Comparison of ENCODE assay signal across 8 cellular contexts in the genomic region with DNA sequence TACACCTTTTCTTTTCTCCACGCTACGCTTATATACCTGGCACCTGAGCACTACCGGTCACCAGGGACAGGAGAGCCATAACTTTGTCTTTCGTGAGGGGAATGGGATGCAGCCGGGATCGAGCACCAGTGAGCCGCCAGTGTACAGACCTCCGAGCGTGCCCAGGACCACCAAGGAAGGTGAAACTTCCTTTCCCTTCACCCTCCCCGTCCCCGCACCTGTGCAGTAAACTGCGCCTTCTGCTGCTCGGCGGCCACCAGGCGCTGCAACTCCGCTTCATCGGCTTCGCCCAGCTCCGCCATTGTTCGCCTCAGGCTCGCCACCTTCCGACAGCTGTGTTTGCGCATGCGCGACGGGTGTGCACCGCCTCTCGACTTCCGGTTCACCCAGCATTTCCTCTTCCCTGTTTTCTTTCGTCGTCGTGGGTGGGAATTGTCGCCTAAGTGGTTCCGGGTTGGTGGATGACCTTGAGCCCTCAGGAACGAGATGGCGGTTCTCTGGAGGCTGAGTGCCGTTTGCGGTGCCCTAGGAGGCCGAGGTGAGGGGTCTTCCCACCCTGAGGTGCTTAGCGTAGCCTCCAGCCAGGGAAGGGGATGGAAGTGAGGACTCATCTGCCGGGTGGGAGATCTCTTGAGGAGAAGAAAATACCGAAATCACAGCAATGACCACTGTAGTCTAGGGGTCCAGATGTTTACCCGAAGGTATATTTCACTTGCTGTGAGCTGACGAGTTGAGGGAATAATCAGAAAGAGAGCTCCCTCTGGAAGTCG. TPM values are rescaled to one million over a fixed set of nuclear protein-coding genes. Genes with fewer than 3 reads are reported as not detected.
DNase-seq lines count a peak whose midpoint lies in the region; FAIRE-seq and TF ChIP-seq lines count a peak whose summit lies in the region.

A gene (plus strand): TSS at position 452 of the 770 bp plus-strand sequence. CDS start 35 bp downstream, at position 487.
A gene with protein sequence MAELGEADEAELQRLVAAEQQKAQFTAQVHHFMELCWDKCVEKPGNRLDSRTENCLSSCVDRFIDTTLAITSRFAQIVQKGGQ (minus strand): TSS at position 335 of the 770 bp plus-strand sequence. CDS start 33 bp downstream, at position 302.

- H3K9ac ChIP-seq in MM.1S (ENCODE audit: low read length) (peak within 1 kb of the TSS; percentile 82), neural cell (ENCODE audit: low read length) (peak within 1 kb of the TSS; percentile 79)

- TF ChIP-seq RAD21 in neural cell (conservative IDR thresholded peaks at IDR 0.05): peak; percentile 45

- TF ChIP-seq CTCF in MM.1S (IDR thresholded peaks at IDR 0.05; ENCODE audit: low read length): peak; percentile 28
- peak; percentile 67 for TF ChIP-seq CTCF in neural cell (IDR thresholded peaks at IDR 0.05; ENCODE audit: poor library complexity, severe bottlenecking)
- TF ChIP-seq CTCF in stomach (IDR thresholded peaks at IDR 0.05): peak in 2 of 7 experiments; percentile 8 to 34

- H2AFZ ChIP-seq in MM.1S (ENCODE audit: low read length) (peak within 1 kb of the TSS; percentile 76), neural cell (ENCODE audit: low read depth, low read length) (peak within 1 kb of the TSS; percentile 86)

- H3K9me3 ChIP-seq in HAP-1: no peaks in the 10 kb centered on the region
- H3K9me3 ChIP-seq in MM.1S (replicated peaks; ENCODE audit: insufficient read depth, low read length): no peaks in the 10 kb centered on the region
- H3K9me3 ChIP-seq in neural cell (ENCODE audit: low read length): no peaks in the 10 kb centered on the region
- H3K9me3 ChIP-seq in stomach: no peaks in the 10 kb centered on the region

- TF ChIP-seq EP300 in neural cell (conservative IDR thresholded peaks at IDR 0.05; ENCODE audit: poor library complexity, severe bottlenecking): peak; percentile 34
- no peak for TF ChIP-seq EP300 in stomach (IDR thresholded peaks at IDR 0.05)

- FAIRE-seq in G401.6 (lab: Jason Lieb, UNC): peak; percentile 93

- peak; percentile 90 to 96 for DNase-seq in HAP-1 (ENCODE audit: low spot score in 2 of 2)
- DNase-seq in MM.1S: peak; percentile 98
- peak; percentile 61 for DNase-seq in SIG-M5 (lab: John Stamatoyannopoulos, UW)
- peak; percentile 85 for DNase-seq in activated gamma-delta T cell (lab: John Stamatoyannopoulos, UW)
- peak; percentile 95 for DNase-seq in fibroblast of the conjunctiva (ENCODE audit: low read depth)
- DNase-seq in stomach: peak; percentile 95

- H3K4me3 ChIP-seq in HAP-1: peak within 1 kb of the TSS; percentile 74
- peak within 1 kb of the TSS; percentile 95 for H3K4me3 ChIP-seq in MM.1S (ENCODE audit: low read length)
- peak within 1 kb of the TSS; percentile 79 for H3K4me3 ChIP-seq in neural cell (ENCODE audit: low read length)
- peak within 1 kb of the TSS; percentile 73 to 94 (median 82) for H3K4me3 ChIP-seq in stomach

- no peaks in the 10 kb centered on the region for H4K20me1 ChIP-seq in MM.1S (ENCODE audit: insufficient read depth, low read length)
- H4K20me1 ChIP-seq in neural cell (ENCODE audit: insufficient read depth): no peaks in the 10 kb centered on the region

- H3K9me2 ChIP-seq in MM.1S (replicated peaks; ENCODE audit: insufficient read depth, low read length) (no peaks in the 10 kb centered on the region), neural cell (ENCODE audit: insufficient read depth, low read length) (no peaks in the 10 kb centered on the region)

- peaks cover 12% of the 10 kb centered on the region for H3K4me1 ChIP-seq in HAP-1
- peaks cover 10% of the 10 kb centered on the region; the same call in 1 of the 2 replicates for H3K4me1 ChIP-seq in MM.1S (ENCODE audit: low read length)
- H3K4me1 ChIP-seq in stomach: peaks cover 30 to 48% (median 40%) of the 10 kb centered on the region in 4 donors

- no peak for TF ChIP-seq POLR2A in stomach (IDR thresholded peaks at IDR 0.05)

- WGBS in stomach, 5 donors: 0 to 1% (median 0%) methylated on average over 42 to 45 of the region's 45 CpGs

- H3K27ac ChIP-seq in MM.1S (ENCODE audit: low read length) (peak within 1 kb of the TSS; percentile 47; the same call in 1 of the 2 replicates), neural cell (ENCODE audit: low read length) (peak within 1 kb of the TSS; percentile 70), stomach (peak within 1 kb of the TSS; percentile 79 to 86 (median 85))

- in situ Hi-C loops in HAP-1 (cut with MboI; ENCODE audit: low sequenced_read_pairs): loop anchor here (10.0 kb wide), 1 partner anchor 212 kb away; a partner anchor contains a TSS

- peaks cover 82% of the 10 kb centered on the region for H3K79me2 ChIP-seq in MM.1S (ENCODE audit: low read length)
- H3K79me2 ChIP-seq in neural cell (replicated peaks; ENCODE audit: insufficient read depth, low read length): peaks cover 31% of the 10 kb centered on the region

- peak within 1 kb of the TSS; percentile 90 for H3K4me2 ChIP-seq in MM.1S (ENCODE audit: low read depth, low read length)
- peak within 1 kb of the TSS; percentile 78 for H3K4me2 ChIP-seq in neural cell (ENCODE audit: low read length)

- H3F3A ChIP-seq in MM.1S (ENCODE audit: insufficient read depth, low read length): peaks cover 38% of the 10 kb centered on the region
- no peaks in the 10 kb centered on the region for H3F3A ChIP-seq in neural cell (ENCODE audit: insufficient read depth, low read length, poor library complexity, severe bottlenecking)

- H3K36me3 ChIP-seq in HAP-1 (replicated peaks) (peaks cover 76% of the 10 kb centered on the region), MM.1S (replicated peaks; ENCODE audit: insufficient read depth, low read length) (peaks cover 29% of the 10 kb centered on the region), neural cell (ENCODE audit: insufficient read depth, low read length) (peaks cover 12% of the 10 kb centered on the region), stomach (peaks cover 34 to 76% (median 74%) of the 10 kb centered on the region in 4 donors)

- intact Hi-C loops in stomach (cut with DNase I; ENCODE audit: low total_unique reads): no loop called here

- H3K27me3 ChIP-seq in HAP-1 (ENCODE audit: low read depth) (no peaks in the 10 kb centered on the region), MM.1S (replicated peaks; ENCODE audit: insufficient read depth, low read length) (no peaks in the 10 kb centered on the region), neural cell (ENCODE audit: insufficient read depth, low read depth, low read length) (no peaks in the 10 kb centered on the region), stomach (no peaks in the 10 kb centered on the region)

TF ChIP-seq in neural cell, 6 proteins besides CTCF, POLR2A, EP300 and RAD21:
- no peak for TF ChIP-seq EZH2 (IDR thresholded peaks at IDR 0.05; ENCODE audit: borderline replicate concordance, insufficient read depth, low read length, poor library complexity, severe bottlenecking)
- peak; percentile 65 for TF ChIP-seq SMC3 (conservative IDR thresholded peaks at IDR 0.05; ENCODE audit: poor library complexity)
- peak; percentile 87 for TF ChIP-seq TAF1 (IDR thresholded peaks at IDR 0.05; ENCODE audit: low read depth)
- TF ChIP-seq, protein P1, sequence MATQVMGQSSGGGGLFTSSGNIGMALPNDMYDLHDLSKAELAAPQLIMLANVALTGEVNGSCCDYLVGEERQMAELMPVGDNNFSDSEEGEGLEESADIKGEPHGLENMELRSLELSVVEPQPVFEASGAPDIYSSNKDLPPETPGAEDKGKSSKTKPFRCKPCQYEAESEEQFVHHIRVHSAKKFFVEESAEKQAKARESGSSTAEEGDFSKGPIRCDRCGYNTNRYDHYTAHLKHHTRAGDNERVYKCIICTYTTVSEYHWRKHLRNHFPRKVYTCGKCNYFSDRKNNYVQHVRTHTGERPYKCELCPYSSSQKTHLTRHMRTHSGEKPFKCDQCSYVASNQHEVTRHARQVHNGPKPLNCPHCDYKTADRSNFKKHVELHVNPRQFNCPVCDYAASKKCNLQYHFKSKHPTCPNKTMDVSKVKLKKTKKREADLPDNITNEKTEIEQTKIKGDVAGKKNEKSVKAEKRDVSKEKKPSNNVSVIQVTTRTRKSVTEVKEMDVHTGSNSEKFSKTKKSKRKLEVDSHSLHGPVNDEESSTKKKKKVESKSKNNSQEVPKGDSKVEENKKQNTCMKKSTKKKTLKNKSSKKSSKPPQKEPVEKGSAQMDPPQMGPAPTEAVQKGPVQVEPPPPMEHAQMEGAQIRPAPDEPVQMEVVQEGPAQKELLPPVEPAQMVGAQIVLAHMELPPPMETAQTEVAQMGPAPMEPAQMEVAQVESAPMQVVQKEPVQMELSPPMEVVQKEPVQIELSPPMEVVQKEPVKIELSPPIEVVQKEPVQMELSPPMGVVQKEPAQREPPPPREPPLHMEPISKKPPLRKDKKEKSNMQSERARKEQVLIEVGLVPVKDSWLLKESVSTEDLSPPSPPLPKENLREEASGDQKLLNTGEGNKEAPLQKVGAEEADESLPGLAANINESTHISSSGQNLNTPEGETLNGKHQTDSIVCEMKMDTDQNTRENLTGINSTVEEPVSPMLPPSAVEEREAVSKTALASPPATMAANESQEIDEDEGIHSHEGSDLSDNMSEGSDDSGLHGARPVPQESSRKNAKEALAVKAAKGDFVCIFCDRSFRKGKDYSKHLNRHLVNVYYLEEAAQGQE (IDR thresholded peaks at IDR 0.05; ENCODE audit: borderline replicate concordance): peak; percentile 91
- peak; percentile 81 for TF ChIP-seq MXI1 (conservative IDR thresholded peaks at IDR 0.05; ENCODE audit: poor library complexity, severe bottlenecking)
- TF ChIP-seq POLR2AphosphoS5 (IDR thresholded peaks at IDR 0.05): peak; percentile 98

RNA-seq across cellular contexts. Expression of the first gene that starts in this region (rescaled TPM):
- polyA plus RNA-seq in neural cell (34.7 and 40.3 TPM in 2 replicates), stomach (100 to 1,000 TPM; 123 to 168 (median 137) TPM)
- 44.0 and 50.2 TPM in 2 replicates for polyA minus RNA-seq in neural cell
- 100 to 1,000 TPM in 2 of 5 donors, 10 to 100 TPM in 3; 27.5 to 162 (median 62.5) TPM for total RNA-seq in stomach

RNA-seq across cellular contexts. Expression of the second gene that starts in this region (rescaled TPM):
- polyA plus RNA-seq in neural cell: 121 and 139 TPM in 2 replicates
- 67.9 and 70.3 TPM in 2 replicates for polyA minus RNA-seq in neural cell
- total RNA-seq in stomach: 100 to 1,000 TPM in 1 of 5 donors, 10 to 100 TPM in 4; 13.9 to 107 (median 34.8) TPM
- polyA plus RNA-seq in stomach: 100 to 1,000 TPM in 2 of 3 donors, 10 to 100 TPM in 1; 95.9 to 126 (median 122) TPM

Comparison
In these comparisons a context has a peak if more than half of its experiments do, and no peak if none do; other contexts are left out.
1. Peak in every context shown above with its lines: DNase-seq, H3K4me3 ChIP-seq and H3K27ac ChIP-seq.